8 cellular contexts compared by ENCODE assay signal in the genomic region with DNA sequence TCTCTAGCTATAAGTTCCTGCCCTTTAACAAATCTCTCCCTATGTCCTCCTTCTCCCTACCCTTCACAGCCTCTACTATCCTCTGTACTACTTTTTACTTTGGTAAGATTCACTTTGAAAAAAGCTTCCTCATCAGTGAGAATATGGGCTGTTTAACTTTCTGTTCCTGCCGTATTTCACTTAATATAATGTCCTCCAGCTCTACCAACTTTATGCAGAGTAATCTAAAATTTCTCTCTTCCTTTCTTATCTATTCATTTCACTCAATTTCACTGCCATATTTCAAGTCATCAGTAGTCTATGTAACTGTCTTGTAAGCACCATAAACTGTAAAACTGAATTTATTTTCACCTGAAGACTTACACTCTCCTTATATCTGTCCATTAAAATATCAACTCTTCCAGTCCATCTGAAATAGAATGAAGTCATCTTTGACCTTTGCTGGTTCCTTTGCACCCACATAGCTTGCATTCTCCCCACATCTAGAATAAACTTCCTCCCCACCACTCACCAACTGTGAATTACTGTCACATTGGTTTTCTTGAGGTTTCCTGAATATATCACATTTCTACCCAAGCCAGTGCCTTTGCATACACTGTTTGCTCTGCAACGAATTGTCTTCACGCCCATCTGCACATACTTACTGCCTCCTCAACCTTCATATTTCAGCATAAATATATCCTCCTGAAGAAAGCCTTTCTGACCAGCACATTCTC. TPM values are rescaled to one million over a fixed set of nuclear protein-coding genes. Genes with fewer than 3 reads are reported as not detected.
DNase-seq lines count a peak whose midpoint lies in the region; ATAC-seq and TF ChIP-seq lines count a peak whose summit lies in the region.

No MANE protein-coding gene starts in this region.

- peak; percentile 55 for ATAC-seq in GM18873 (IDR thresholded peaks at IDR 0.05; ENCODE audit: low FRiP score, unreplicated experiment)
- peak; percentile 87 for ATAC-seq in HG02610 (IDR thresholded peaks at IDR 0.05; ENCODE audit: unreplicated experiment)
- ATAC-seq in naive thymus-derived CD8-positive, alpha-beta T cell, result peak; percentile 47 to 64
- no peak for ATAC-seq in HG02763 (IDR thresholded peaks at IDR 0.05; ENCODE audit: unreplicated experiment)

- H3F3A ChIP-seq in MM.1S (ENCODE audit: insufficient read depth, low read length), result no peaks in the 10 kb centered on the region

- H3K36me3 ChIP-seq in MM.1S (replicated peaks; ENCODE audit: insufficient read depth, low read length), result no peaks in the 10 kb centered on the region

- no peaks in the 10 kb centered on the region for H3K9me3 ChIP-seq in MM.1S (replicated peaks; ENCODE audit: insufficient read depth, low read length)

- no peaks in the 10 kb centered on the region for H3K9me2 ChIP-seq in MM.1S (replicated peaks; ENCODE audit: insufficient read depth, low read length)

- no peak overlapping the region for H3K4me3 ChIP-seq in MM.1S (ENCODE audit: low read length)

- H3K9me3 Mint-ChIP-seq in naive thymus-derived CD8-positive, alpha-beta T cell, result no peaks in the 10 kb centered on the region
- no peaks in the 10 kb centered on the region for H3K9me3 Mint-ChIP-seq in osteocyte (ENCODE audit: unreplicated experiment)

- no peak overlapping the region for H3K27ac ChIP-seq in MM.1S (ENCODE audit: low read length)

- DNase-seq in MM.1S (peak; percentile 26), osteocyte (ENCODE audit: extremely low spot score, unreplicated experiment) (no peak), globus pallidus (ENCODE audit: low spot score) (no peak), cerebellum (ENCODE audit: low spot score) (no peak)
- DNase-seq in naive thymus-derived CD8-positive, alpha-beta T cell, result peak in 4 of 10 donors; percentile 5 to 50 (median 21)

- H3K36me3 Mint-ChIP-seq in naive thymus-derived CD8-positive, alpha-beta T cell, result peaks cover 0 to 39% (median 17%) of the 10 kb centered on the region in 3 donors
- no peaks in the 10 kb centered on the region for H3K36me3 Mint-ChIP-seq in osteocyte (ENCODE audit: unreplicated experiment)

- peak overlapping the region; percentile 42 to 85 (median 68) for H3K27ac Mint-ChIP-seq in naive thymus-derived CD8-positive, alpha-beta T cell
- H3K27ac Mint-ChIP-seq in osteocyte (ENCODE audit: unreplicated experiment), result no peak overlapping the region

- POLR2A ChIA-PET in naive thymus-derived CD8-positive, alpha-beta T cell (lab: Charles Lee), result no interaction called here

- H3K27me3 ChIP-seq in MM.1S (replicated peaks; ENCODE audit: insufficient read depth, low read length), result no peaks in the 10 kb centered on the region

- H3K27me3 Mint-ChIP-seq in naive thymus-derived CD8-positive, alpha-beta T cell, result no peaks in the 10 kb centered on the region
- H3K27me3 Mint-ChIP-seq in osteocyte (ENCODE audit: unreplicated experiment), result no peaks in the 10 kb centered on the region

- H4K20me1 ChIP-seq in MM.1S (ENCODE audit: insufficient read depth, low read length), result no peaks in the 10 kb centered on the region

- H3K9ac ChIP-seq in MM.1S (ENCODE audit: low read length), result no peak overlapping the region

- peaks cover 15 to 52% (median 28%) of the 10 kb centered on the region in 4 donors for H3K4me1 Mint-ChIP-seq in naive thymus-derived CD8-positive, alpha-beta T cell
- H3K4me1 Mint-ChIP-seq in osteocyte (ENCODE audit: unreplicated experiment), result peaks cover 9% of the 10 kb centered on the region

- no peaks in the 10 kb centered on the region for H3K79me2 ChIP-seq in MM.1S (ENCODE audit: low read length)

- no peak overlapping the region for H2AFZ ChIP-seq in MM.1S (ENCODE audit: low read length)

- H3K4me2 ChIP-seq in MM.1S (ENCODE audit: low read depth, low read length), result peak overlapping the region; percentile 14; the same call in 1 of the 2 replicates

- H3K4me3 Mint-ChIP-seq in naive thymus-derived CD8-positive, alpha-beta T cell, result peak overlapping the region in 9 of 10 donors; percentile 13 to 79 (median 25)
- no peak overlapping the region for H3K4me3 Mint-ChIP-seq in osteocyte (ENCODE audit: unreplicated experiment)

- peaks cover 12% of the 10 kb centered on the region; the same call in 1 of the 2 replicates for H3K4me1 ChIP-seq in MM.1S (ENCODE audit: low read length)

- no peak for TF ChIP-seq CTCF in MM.1S (IDR thresholded peaks at IDR 0.05; ENCODE audit: low read length)
- no peak for TF ChIP-seq CTCF in osteocyte (IDR thresholded peaks at IDR 0.05)

RNA-seq across cellular contexts. Expression of a gene that starts 54.6 kb away (rescaled TPM):
- 10 to 100 TPM; 40.7 to 46.3 TPM for total RNA-seq in naive thymus-derived CD8-positive, alpha-beta T cell
- polyA plus RNA-seq in naive thymus-derived CD8-positive, alpha-beta T cell, result 10 to 100 TPM; 11.2 to 19.0 (median 11.4) TPM
- 1.0 and 2.4 TPM in 2 replicates for total RNA-seq in osteocyte
- 45.3 TPM for total RNA-seq in cerebellum

Comparison
In these comparisons a context has a peak if more than half of its experiments do, and no peak if none do; other contexts are left out.
1. RNA of a gene that starts 54.6 kb away (total RNA-seq): 40.7 to 46.3 TPM in naive thymus-derived CD8-positive, alpha-beta T cell and 45.3 TPM in cerebellum (single experiment); 1.0 to 2.4 TPM in osteocyte; every median in the first group is over 10 times any median in the second.